Comparison of ENCODE assay signal across 1 cellular context in the genomic region with DNA sequence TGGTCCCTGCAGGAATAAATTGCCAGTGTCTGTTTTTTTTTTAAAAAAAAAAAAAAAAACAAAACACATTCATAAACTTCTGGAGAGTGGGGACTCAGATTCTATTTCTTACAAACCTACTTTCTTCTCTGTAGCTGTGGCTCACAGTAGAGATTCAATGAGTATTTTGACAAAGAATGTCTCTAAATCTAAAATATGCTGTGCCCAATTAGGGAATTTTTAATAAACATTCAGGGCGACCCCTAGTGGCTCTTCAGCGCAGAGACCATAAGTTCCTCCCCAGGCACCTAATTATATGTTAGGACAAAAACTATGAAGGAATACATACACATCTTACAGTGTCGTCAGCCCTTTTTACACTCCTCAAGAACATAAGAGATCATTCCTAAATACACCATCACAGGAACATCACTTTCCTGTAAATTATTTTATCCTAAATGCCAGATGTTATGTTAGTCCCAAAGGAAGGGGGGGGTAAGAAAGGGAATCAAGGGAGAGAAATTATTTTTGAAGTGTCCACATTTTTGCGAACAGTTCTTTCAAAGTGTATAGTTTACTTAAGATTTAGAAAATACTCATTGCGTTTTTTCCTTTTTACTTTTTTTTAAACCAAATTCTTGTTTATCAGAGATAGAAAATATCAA.
TF ChIP-seq lines count a peak whose summit lies in the region.

No MANE protein-coding gene starts in this region.

TF ChIP-seq in HepG2, 621 proteins besides CTCF, POLR2A, EP300 and RAD21 (continued from another document):
- TF ChIP-seq, protein P1, sequence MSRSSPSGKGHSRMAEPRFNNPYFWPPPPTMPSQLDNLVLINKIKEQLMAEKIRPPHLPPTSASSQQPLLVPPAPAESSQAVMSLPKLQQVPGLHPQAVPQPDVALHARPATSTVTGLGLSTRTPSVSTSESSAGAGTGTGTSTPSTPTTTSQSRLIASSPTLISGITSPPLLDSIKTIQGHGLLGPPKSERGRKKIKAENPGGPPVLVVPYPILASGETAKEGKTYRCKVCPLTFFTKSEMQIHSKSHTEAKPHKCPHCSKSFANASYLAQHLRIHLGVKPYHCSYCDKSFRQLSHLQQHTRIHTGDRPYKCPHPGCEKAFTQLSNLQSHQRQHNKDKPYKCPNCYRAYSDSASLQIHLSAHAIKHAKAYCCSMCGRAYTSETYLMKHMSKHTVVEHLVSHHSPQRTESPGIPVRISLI (CRISPR knock-in tag; IDR thresholded peaks at IDR 0.05; ENCODE audit: borderline replicate concordance), result peak; percentile 62; the same call in 1 of the 2 replicates
- TF ChIP-seq ZNF713 (CRISPR knock-in tag; IDR thresholded peaks at IDR 0.05), result no peak
- no peak for TF ChIP-seq ZNF12 (CRISPR knock-in tag; IDR thresholded peaks at IDR 0.05)
- TF ChIP-seq ZNF670 (CRISPR knock-in tag; IDR thresholded peaks at IDR 0.05; ENCODE audit: borderline replicate concordance), result no peak
- peak; percentile 56 for TF ChIP-seq ZFP82 (CRISPR knock-in tag; IDR thresholded peaks at IDR 0.05; ENCODE audit: borderline replicate concordance)
- no peak for TF ChIP-seq GABPA (IDR thresholded peaks at IDR 0.05; ENCODE audit: low read depth, low read length)
- peak; percentile 20; the same call in 1 of the 2 replicates for TF ChIP-seq GABPA (CRISPR knock-in tag; IDR thresholded peaks at IDR 0.05; ENCODE audit: low read depth)
- TF ChIP-seq, protein P2, sequence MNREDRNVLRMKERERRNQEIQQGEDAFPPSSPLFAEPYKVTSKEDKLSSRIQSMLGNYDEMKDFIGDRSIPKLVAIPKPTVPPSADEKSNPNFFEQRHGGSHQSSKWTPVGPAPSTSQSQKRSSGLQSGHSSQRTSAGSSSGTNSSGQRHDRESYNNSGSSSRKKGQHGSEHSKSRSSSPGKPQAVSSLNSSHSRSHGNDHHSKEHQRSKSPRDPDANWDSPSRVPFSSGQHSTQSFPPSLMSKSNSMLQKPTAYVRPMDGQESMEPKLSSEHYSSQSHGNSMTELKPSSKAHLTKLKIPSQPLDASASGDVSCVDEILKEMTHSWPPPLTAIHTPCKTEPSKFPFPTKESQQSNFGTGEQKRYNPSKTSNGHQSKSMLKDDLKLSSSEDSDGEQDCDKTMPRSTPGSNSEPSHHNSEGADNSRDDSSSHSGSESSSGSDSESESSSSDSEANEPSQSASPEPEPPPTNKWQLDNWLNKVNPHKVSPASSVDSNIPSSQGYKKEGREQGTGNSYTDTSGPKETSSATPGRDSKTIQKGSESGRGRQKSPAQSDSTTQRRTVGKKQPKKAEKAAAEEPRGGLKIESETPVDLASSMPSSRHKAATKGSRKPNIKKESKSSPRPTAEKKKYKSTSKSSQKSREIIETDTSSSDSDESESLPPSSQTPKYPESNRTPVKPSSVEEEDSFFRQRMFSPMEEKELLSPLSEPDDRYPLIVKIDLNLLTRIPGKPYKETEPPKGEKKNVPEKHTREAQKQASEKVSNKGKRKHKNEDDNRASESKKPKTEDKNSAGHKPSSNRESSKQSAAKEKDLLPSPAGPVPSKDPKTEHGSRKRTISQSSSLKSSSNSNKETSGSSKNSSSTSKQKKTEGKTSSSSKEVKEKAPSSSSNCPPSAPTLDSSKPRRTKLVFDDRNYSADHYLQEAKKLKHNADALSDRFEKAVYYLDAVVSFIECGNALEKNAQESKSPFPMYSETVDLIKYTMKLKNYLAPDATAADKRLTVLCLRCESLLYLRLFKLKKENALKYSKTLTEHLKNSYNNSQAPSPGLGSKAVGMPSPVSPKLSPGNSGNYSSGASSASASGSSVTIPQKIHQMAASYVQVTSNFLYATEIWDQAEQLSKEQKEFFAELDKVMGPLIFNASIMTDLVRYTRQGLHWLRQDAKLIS (CRISPR knock-in tag; IDR thresholded peaks at IDR 0.05), result no peak
- peak; percentile 37; the same call in 1 of the 2 replicates for TF ChIP-seq GATAD2A (CRISPR knock-in tag; IDR thresholded peaks at IDR 0.05)
- peak; percentile 88 for TF ChIP-seq STAG1 (CRISPR knock-in tag; IDR thresholded peaks at IDR 0.05)
- TF ChIP-seq NFE2 (CRISPR knock-in tag; IDR thresholded peaks at IDR 0.05), result no peak
- TF ChIP-seq SMC3 (IDR thresholded peaks at IDR 0.05; ENCODE audit: low read length), result peak; percentile 96
- TF ChIP-seq, protein P3, sequence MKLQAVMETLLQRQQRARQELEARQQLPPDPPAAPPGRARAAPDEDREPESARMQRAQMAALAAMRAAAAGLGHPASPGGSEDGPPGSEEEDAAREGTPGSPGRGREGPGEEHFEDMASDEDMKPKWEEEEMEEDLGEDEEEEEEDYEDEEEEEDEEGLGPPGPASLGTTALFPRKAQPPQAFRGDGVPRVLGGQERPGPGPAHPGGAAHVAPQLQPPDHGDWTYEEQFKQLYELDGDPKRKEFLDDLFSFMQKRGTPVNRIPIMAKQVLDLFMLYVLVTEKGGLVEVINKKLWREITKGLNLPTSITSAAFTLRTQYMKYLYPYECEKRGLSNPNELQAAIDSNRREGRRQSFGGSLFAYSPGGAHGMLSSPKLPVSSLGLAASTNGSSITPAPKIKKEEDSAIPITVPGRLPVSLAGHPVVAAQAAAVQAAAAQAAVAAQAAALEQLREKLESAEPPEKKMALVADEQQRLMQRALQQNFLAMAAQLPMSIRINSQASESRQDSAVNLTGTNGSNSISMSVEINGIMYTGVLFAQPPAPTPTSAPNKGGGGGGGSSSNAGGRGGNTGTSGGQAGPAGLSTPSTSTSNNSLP (IDR thresholded peaks at IDR 0.05; ENCODE audit: low read depth, low read length), result peak; percentile 70; the same call in 1 of the 2 replicates
- TF ChIP-seq, protein P4, sequence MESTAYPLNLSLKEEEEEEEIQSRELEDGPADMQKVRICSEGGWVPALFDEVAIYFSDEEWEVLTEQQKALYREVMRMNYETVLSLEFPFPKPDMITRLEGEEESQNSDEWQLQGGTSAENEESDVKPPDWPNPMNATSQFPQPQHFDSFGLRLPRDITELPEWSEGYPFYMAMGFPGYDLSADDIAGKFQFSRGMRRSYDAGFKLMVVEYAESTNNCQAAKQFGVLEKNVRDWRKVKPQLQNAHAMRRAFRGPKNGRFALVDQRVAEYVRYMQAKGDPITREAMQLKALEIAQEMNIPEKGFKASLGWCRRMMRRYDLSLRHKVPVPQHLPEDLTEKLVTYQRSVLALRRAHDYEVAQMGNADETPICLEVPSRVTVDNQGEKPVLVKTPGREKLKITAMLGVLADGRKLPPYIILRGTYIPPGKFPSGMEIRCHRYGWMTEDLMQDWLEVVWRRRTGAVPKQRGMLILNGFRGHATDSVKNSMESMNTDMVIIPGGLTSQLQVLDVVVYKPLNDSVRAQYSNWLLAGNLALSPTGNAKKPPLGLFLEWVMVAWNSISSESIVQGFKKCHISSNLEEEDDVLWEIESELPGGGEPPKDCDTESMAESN (CRISPR knock-in tag; conservative IDR thresholded peaks at IDR 0.05), result 0 out of 2 replicates have a peak, but pooled peaks have one; percentile 6
- peak; percentile 91 for TF ChIP-seq MIXL1 (CRISPR knock-in tag; IDR thresholded peaks at IDR 0.05)
- TF ChIP-seq ZNF205 (CRISPR knock-in tag; IDR thresholded peaks at IDR 0.05), result no peak
- TF ChIP-seq, protein P5, sequence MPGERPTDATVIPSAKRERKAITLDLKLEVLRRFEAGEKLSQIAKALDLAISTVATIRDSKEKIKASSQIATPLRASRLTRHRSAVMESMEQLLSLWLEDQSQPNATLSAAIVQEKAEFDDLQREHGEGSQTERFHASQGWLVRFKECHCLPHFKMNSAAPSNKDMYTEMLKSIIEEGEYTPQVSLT (CRISPR knock-in tag; IDR thresholded peaks at IDR 0.05; ENCODE audit: borderline replicate concordance, low read depth), result no peak
- TF ChIP-seq HNRNPK (IDR thresholded peaks at IDR 0.05; ENCODE audit: low read depth, low read length, poor library complexity, severe bottlenecking), result peak; percentile 57
- TF ChIP-seq ZNF253 (CRISPR knock-in tag; IDR thresholded peaks at IDR 0.05; ENCODE audit: borderline replicate concordance), result no peak
- TF ChIP-seq, protein P6, sequence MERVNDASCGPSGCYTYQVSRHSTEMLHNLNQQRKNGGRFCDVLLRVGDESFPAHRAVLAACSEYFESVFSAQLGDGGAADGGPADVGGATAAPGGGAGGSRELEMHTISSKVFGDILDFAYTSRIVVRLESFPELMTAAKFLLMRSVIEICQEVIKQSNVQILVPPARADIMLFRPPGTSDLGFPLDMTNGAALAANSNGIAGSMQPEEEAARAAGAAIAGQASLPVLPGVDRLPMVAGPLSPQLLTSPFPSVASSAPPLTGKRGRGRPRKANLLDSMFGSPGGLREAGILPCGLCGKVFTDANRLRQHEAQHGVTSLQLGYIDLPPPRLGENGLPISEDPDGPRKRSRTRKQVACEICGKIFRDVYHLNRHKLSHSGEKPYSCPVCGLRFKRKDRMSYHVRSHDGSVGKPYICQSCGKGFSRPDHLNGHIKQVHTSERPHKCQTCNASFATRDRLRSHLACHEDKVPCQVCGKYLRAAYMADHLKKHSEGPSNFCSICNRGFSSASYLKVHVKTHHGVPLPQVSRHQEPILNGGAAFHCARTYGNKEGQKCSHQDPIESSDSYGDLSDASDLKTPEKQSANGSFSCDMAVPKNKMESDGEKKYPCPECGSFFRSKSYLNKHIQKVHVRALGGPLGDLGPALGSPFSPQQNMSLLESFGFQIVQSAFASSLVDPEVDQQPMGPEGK (CRISPR knock-in tag; IDR thresholded peaks at IDR 0.05), result 0 out of 2 replicates have a peak, but pooled peaks have one; percentile 31
- no peak for TF ChIP-seq ZNF33A (CRISPR knock-in tag; IDR thresholded peaks at IDR 0.05; ENCODE audit: borderline replicate concordance)
- TF ChIP-seq SAP130 (CRISPR knock-in tag; IDR thresholded peaks at IDR 0.05; ENCODE audit: low read depth), result 0 out of 2 replicates have a peak, but pooled peaks have one; percentile 12
- no peak for TF ChIP-seq FOXJ3 (CRISPR knock-in tag; IDR thresholded peaks at IDR 0.05; ENCODE audit: borderline replicate concordance)
